ENCODE assay signal across 10 cellular contexts in genomic region chr19:55474269-55475265, GRCh38. TPM values are rescaled to one million over a fixed set of nuclear protein-coding genes. Genes with fewer than 3 reads are reported as not detected.
DNase-seq lines count a peak whose midpoint lies in the region; ATAC-seq and TF ChIP-seq lines count a peak whose summit lies in the region.
"Had no signal": no experiment of that assay in that cellular context is flagged by ENCODE, and none has a peak within 500 bp of the region (broad histone marks: within the 10 kb centered on the region; RNA-seq: fewer than 3 reads in every experiment).

No MANE protein-coding gene starts in this region.

- no peaks in the 10 kb centered on the region for H3K36me3 ChIP-seq in tibial nerve
- no peaks in the 10 kb centered on the region for H3K36me3 ChIP-seq in BE2C

- CTCF ChIA-PET in activated naive CD4-positive, alpha-beta T cell treated with anti-CD3 and anti-CD28 coated beads for 36 hours (lab: Charles Lee): interaction anchor here (0.6 to 3.1 kb wide), 7 partner anchors 7 to 132 kb away, joined by 3 to 20 read pairs (median 3); no protein-coding TSS in a partner anchor
- CTCF ChIA-PET in activated CD8-positive, alpha-beta T cell treated with anti-CD3 and anti-CD28 coated beads, Interleukin-2, amount 10 ng/mL, durations not matched to agents 7 days and 5 days (lab: Charles Lee): interaction anchor here (1.0 to 6.1 kb wide), 3 partner anchors 21 to 334 kb away, joined by 3 to 48 read pairs (median 3); no protein-coding TSS in a partner anchor

- no peak overlapping the region for H3K4me3 ChIP-seq in tibial nerve
- H3K4me3 ChIP-seq in BE2C (ENCODE audit: low read depth, low read length): no peak overlapping the region

- no peak for ATAC-seq in activated CD8-positive, alpha-beta T cell treated with anti-CD3 and anti-CD28 coated beads, Interleukin-2, amount 10 ng/mL, durations not matched to agents 7 days and 5 days
- ATAC-seq in GM21723 (IDR thresholded peaks at IDR 0.05; ENCODE audit: unreplicated experiment): no peak

- 71 to 78% methylated on average over 19 of the region's 19 CpGs for WGBS in tibial nerve, 2 donors

- H3K27me3 ChIP-seq in tibial nerve: no peaks in the 10 kb centered on the region
- H3K27me3 ChIP-seq in BE2C: no peaks in the 10 kb centered on the region

- POLR2A ChIA-PET in activated CD8-positive, alpha-beta T cell treated with anti-CD3 and anti-CD28 coated beads, Interleukin-2, amount 10 ng/mL, durations not matched to agents 7 days and 5 days (lab: Charles Lee): interaction anchor here (2.6 kb wide), 1 partner anchor 11 kb away, joined by 12 read pairs; the partner anchor contains the start of gene NAT14

- no peak overlapping the region for H3K27ac Mint-ChIP-seq in activated naive CD4-positive, alpha-beta T cell treated with anti-CD3 and anti-CD28 coated beads for 36 hours
- H3K27ac Mint-ChIP-seq in activated CD8-positive, alpha-beta T cell treated with anti-CD3 and anti-CD28 coated beads, Interleukin-2, amount 10 ng/mL, durations not matched to agents 7 days and 5 days: no peak overlapping the region
- H3K27ac Mint-ChIP-seq in immature natural killer cell: peak overlapping the region in 2 of 6 donors; percentile 16 to 50

- H3K4me1 Mint-ChIP-seq in activated naive CD4-positive, alpha-beta T cell treated with anti-CD3 and anti-CD28 coated beads for 36 hours (ENCODE audit: low read depth): peaks cover 25% of the 10 kb centered on the region
- H3K4me1 Mint-ChIP-seq in activated CD8-positive, alpha-beta T cell treated with anti-CD3 and anti-CD28 coated beads, Interleukin-2, amount 10 ng/mL, durations not matched to agents 7 days and 5 days (ENCODE audit: low read depth): peaks cover 40% of the 10 kb centered on the region
- H3K4me1 Mint-ChIP-seq in immature natural killer cell: peaks cover 31 to 33% of the 10 kb centered on the region in 2 donors

- no peak for DNase-seq in activated naive CD4-positive, alpha-beta T cell treated with anti-CD3 and anti-CD28 coated beads for 36 hours
- DNase-seq in activated naive CD4-positive, alpha-beta T cell (lab: John Stamatoyannopoulos, UW): no peak
- DNase-seq in activated CD8-positive, alpha-beta T cell treated with anti-CD3 and anti-CD28 coated beads, Interleukin-2, amount 10 ng/mL, durations not matched to agents 7 days and 5 days: no peak
- no peak for DNase-seq in immature natural killer cell
- DNase-seq in tibial nerve (ENCODE audit: low spot score in 2 of 2): no peak
- no peak for DNase-seq in iPS-NIHi11 (ENCODE audit: low spot score)
- DNase-seq in BE2C: no peak
- DNase-seq: NCI-H2107, SHP77 had no signal

- no peaks in the 10 kb centered on the region for H3K27me3 Mint-ChIP-seq in activated naive CD4-positive, alpha-beta T cell treated with anti-CD3 and anti-CD28 coated beads for 36 hours (ENCODE audit: low read depth)
- no peaks in the 10 kb centered on the region for H3K27me3 Mint-ChIP-seq in activated CD8-positive, alpha-beta T cell treated with anti-CD3 and anti-CD28 coated beads, Interleukin-2, amount 10 ng/mL, durations not matched to agents 7 days and 5 days (ENCODE audit: low read depth)
- peaks cover 2 to 9% (median 5%) of the 10 kb centered on the region in 3 donors for H3K27me3 Mint-ChIP-seq in immature natural killer cell (ENCODE audit: low read depth in 3 of 3)

- peak overlapping the region; percentile 24 for H3K4me3 Mint-ChIP-seq in activated naive CD4-positive, alpha-beta T cell treated with anti-CD3 and anti-CD28 coated beads for 36 hours
- H3K4me3 Mint-ChIP-seq in activated CD8-positive, alpha-beta T cell treated with anti-CD3 and anti-CD28 coated beads, Interleukin-2, amount 10 ng/mL, durations not matched to agents 7 days and 5 days: peak overlapping the region; percentile 22
- H3K4me3 Mint-ChIP-seq in immature natural killer cell: peak overlapping the region in 4 of 5 donors; percentile 29 to 87 (median 64)

- H3K4me1 ChIP-seq in tibial nerve (peaks cover 0 to 55% (median 37%) of the 10 kb centered on the region in 4 donors), BE2C (peaks cover 5% of the 10 kb centered on the region; the same call in 1 of the 2 replicates)

- TF ChIP-seq CTCF in tibial nerve (IDR thresholded peaks at IDR 0.05): no peak
- TF ChIP-seq CTCF in BE2C (IDR thresholded peaks at IDR 0.05; ENCODE audit: low read depth, low read length): no peak

- H3K36me3 Mint-ChIP-seq in activated naive CD4-positive, alpha-beta T cell treated with anti-CD3 and anti-CD28 coated beads for 36 hours (ENCODE audit: low read depth): no peaks in the 10 kb centered on the region
- peaks cover 2% of the 10 kb centered on the region for H3K36me3 Mint-ChIP-seq in activated CD8-positive, alpha-beta T cell treated with anti-CD3 and anti-CD28 coated beads, Interleukin-2, amount 10 ng/mL, durations not matched to agents 7 days and 5 days (ENCODE audit: low read depth)
- H3K36me3 Mint-ChIP-seq in immature natural killer cell: peaks cover 0 to 4% (median 0%) of the 10 kb centered on the region in 3 donors

- H3K9me3 ChIP-seq in tibial nerve: no peaks in the 10 kb centered on the region
- H3K9me3 ChIP-seq in BE2C: no peaks in the 10 kb centered on the region; the same call in 1 of the 2 replicates

- no peaks in the 10 kb centered on the region for H3K9me3 Mint-ChIP-seq in activated naive CD4-positive, alpha-beta T cell treated with anti-CD3 and anti-CD28 coated beads for 36 hours
- H3K9me3 Mint-ChIP-seq in activated CD8-positive, alpha-beta T cell treated with anti-CD3 and anti-CD28 coated beads, Interleukin-2, amount 10 ng/mL, durations not matched to agents 7 days and 5 days (ENCODE audit: insufficient read depth): no peaks in the 10 kb centered on the region
- no peaks in the 10 kb centered on the region for H3K9me3 Mint-ChIP-seq in immature natural killer cell

- intact Hi-C loops in activated naive CD4-positive, alpha-beta T cell treated with anti-CD3 and anti-CD28 coated beads for 36 hours (cut with micrococcal nuclease): no loop called here

- no peak for TF ChIP-seq POLR2A in tibial nerve (IDR thresholded peaks at IDR 0.05)

- peak overlapping the region; percentile 2 to 99 (median 77) for H3K27ac ChIP-seq in tibial nerve

- TF ChIP-seq EP300 in tibial nerve (IDR thresholded peaks at IDR 0.05): no peak

RNA-seq across cellular contexts. Expression of gene ZNF628, which starts 1.9 kb away (rescaled TPM):
- 1 to 10 TPM; 6.0 to 6.1 TPM for total RNA-seq in activated naive CD4-positive, alpha-beta T cell treated with anti-CD3 and anti-CD28 coated beads for 36 hours
- 10 to 100 TPM; 10.2 to 11.6 TPM for total RNA-seq in activated CD8-positive, alpha-beta T cell treated with anti-CD3 and anti-CD28 coated beads, Interleukin-2, amount 10 ng/mL, durations not matched to agents 7 days and 5 days
- polyA plus RNA-seq in immature natural killer cell: under 1 TPM; 0.14 to 0.72 (median 0.21) TPM
- 10 to 100 TPM in 1 of 4 donors, 1 to 10 TPM in 3; 3.5 to 16.8 (median 4.0) TPM for total RNA-seq in tibial nerve
- polyA plus RNA-seq in BE2C (2012; ENCODE audit: insufficient read depth, insufficient read length, low read depth): 18.3 TPM

RNA-seq across cellular contexts. Expression of gene C19orf85, which starts 10.0 kb away (rescaled TPM):
- not detected for total RNA-seq in activated naive CD4-positive, alpha-beta T cell treated with anti-CD3 and anti-CD28 coated beads for 36 hours
- total RNA-seq in activated CD8-positive, alpha-beta T cell treated with anti-CD3 and anti-CD28 coated beads, Interleukin-2, amount 10 ng/mL, durations not matched to agents 7 days and 5 days: not detected
- polyA plus RNA-seq in immature natural killer cell: not detected
- total RNA-seq in tibial nerve: not detected
- not detected for polyA plus RNA-seq in BE2C (2012; ENCODE audit: insufficient read depth, insufficient read length, low read depth)

RNA-seq across cellular contexts. Expression of gene NAT14, which starts 10.4 kb away (rescaled TPM):
- total RNA-seq in activated naive CD4-positive, alpha-beta T cell treated with anti-CD3 and anti-CD28 coated beads for 36 hours: 1 to 10 TPM; 7.6 to 8.0 TPM
- total RNA-seq in activated CD8-positive, alpha-beta T cell treated with anti-CD3 and anti-CD28 coated beads, Interleukin-2, amount 10 ng/mL, durations not matched to agents 7 days and 5 days: 10 to 100 TPM; 16.2 to 16.4 TPM
- polyA plus RNA-seq in immature natural killer cell: 1 to 10 TPM in 2 of 3 donors, not detected in 1; 2.7 to 4.8 TPM
- total RNA-seq in tibial nerve: 1 to 10 TPM; 3.1 to 8.0 (median 4.3) TPM
- polyA plus RNA-seq in BE2C (2012; ENCODE audit: insufficient read depth, insufficient read length, low read depth): 169 TPM

RNA-seq across cellular contexts. Expression of gene ISOC2, which starts 13.1 kb away (rescaled TPM):
- 10 to 100 TPM; 18.6 to 20.5 TPM for total RNA-seq in activated naive CD4-positive, alpha-beta T cell treated with anti-CD3 and anti-CD28 coated beads for 36 hours
- total RNA-seq in activated CD8-positive, alpha-beta T cell treated with anti-CD3 and anti-CD28 coated beads, Interleukin-2, amount 10 ng/mL, durations not matched to agents 7 days and 5 days: 10 to 100 TPM; 31.9 to 32.1 TPM
- 10 to 100 TPM; 30.4 to 46.0 (median 34.2) TPM for polyA plus RNA-seq in immature natural killer cell
- 10 to 100 TPM; 38.0 to 80.4 (median 65.9) TPM for total RNA-seq in tibial nerve
- polyA plus RNA-seq in BE2C (2012; ENCODE audit: insufficient read depth, insufficient read length, low read depth): 60.2 TPM

RNA-seq across cellular contexts. Expression of gene SSC5D, which starts 13.7 kb away (rescaled TPM):
- total RNA-seq in activated naive CD4-positive, alpha-beta T cell treated with anti-CD3 and anti-CD28 coated beads for 36 hours: under 1 TPM; 0.25 to 0.48 TPM
- under 1 TPM; 0.50 to 0.55 TPM for total RNA-seq in activated CD8-positive, alpha-beta T cell treated with anti-CD3 and anti-CD28 coated beads, Interleukin-2, amount 10 ng/mL, durations not matched to agents 7 days and 5 days
- not detected for polyA plus RNA-seq in immature natural killer cell
- 10 to 100 TPM in 1 of 4 donors, 1 to 10 TPM in 3; 3.9 to 14.5 (median 7.2) TPM for total RNA-seq in tibial nerve
- 0.37 TPM for polyA plus RNA-seq in BE2C (2012; ENCODE audit: insufficient read depth, insufficient read length, low read depth)
